In genomic region chr22:26535499-26535898, GRCh38 we compare ENCODE assay signal across 2 cellular contexts.
TF ChIP-seq lines count a peak whose summit lies in the region.

No MANE protein-coding gene starts in this region.

TF ChIP-seq in GM12878, 131 proteins besides CTCF, POLR2A, EP300 and RAD21:
- TF ChIP-seq CHD4 (IDR thresholded peaks at IDR 0.05): 0 out of 2 replicates have a peak, but pooled peaks have one; percentile 67
- peak; percentile 50; the same call in 1 of the 2 replicates for TF ChIP-seq PAX5 (IDR thresholded peaks at IDR 0.05; ENCODE audit: borderline replicate concordance, low read depth, low read length)
- no peak for TF ChIP-seq POLR2AphosphoS5 (IDR thresholded peaks at IDR 0.05; ENCODE audit: low read length)
- TF ChIP-seq ZBTB4 (CRISPR knock-in tag; IDR thresholded peaks at IDR 0.05): no peak

TF ChIP-seq in SK-N-SH treated with all-trans-retinoic acid at 6 μM for 48 hours, 23 proteins besides CTCF, POLR2A, EP300 and RAD21:
- TF ChIP-seq CREB5 (CRISPR knock-in tag; IDR thresholded peaks at IDR 0.05; ENCODE audit: low read depth) (no peak), PPARA (CRISPR knock-in tag; IDR thresholded peaks at IDR 0.05; ENCODE audit: borderline replicate concordance) (no peak), POU6F1 (CRISPR knock-in tag; IDR thresholded peaks at IDR 0.05; ENCODE audit: borderline replicate concordance, low read depth) (no peak), OSR1 (CRISPR knock-in tag; IDR thresholded peaks at IDR 0.05) (no peak), CSDC2 (CRISPR knock-in tag; IDR thresholded peaks at IDR 0.05) (no peak), SNAI2 (CRISPR knock-in tag; IDR thresholded peaks at IDR 0.05) (no peak), CSRNP3 (CRISPR knock-in tag; IDR thresholded peaks at IDR 0.05) (no peak), ZNF70 (CRISPR knock-in tag; IDR thresholded peaks at IDR 0.05) (no peak)
